ENCODE assay signal across 30 cellular contexts in genomic region chr3:155667988-155668387, GRCh38.
"Had no signal": no experiment of that assay in that cellular context is flagged by ENCODE, and none has a peak within 500 bp of the region (broad histone marks: within the 10 kb centered on the region; RNA-seq: fewer than 3 reads in every experiment).

No MANE protein-coding gene starts in this region.

- H3K4me3 ChIP-seq: ascending aorta, cardiac muscle cell had no signal

- H3K27me3 ChIP-seq: ascending aorta, cardiac muscle cell had no signal

- ATAC-seq: activated CD4-positive, alpha-beta T cell treated with anti-CD3 and anti-CD28 coated beads for 36 hours; activated CD4-positive, CD25-positive, alpha-beta regulatory T cell treated with anti-CD3 and anti-CD28 coated beads, Interleukin-2, amount 50 U/mL, for 24 hours; activated CD8-positive, alpha-beta memory T cell treated with anti-CD3 and anti-CD28 coated beads, Interleukin-2, amount 10 ng/mL, durations not matched to agents 7 days and 5 days; activated CD8-positive, alpha-beta T cell treated with anti-CD3 and anti-CD28 coated beads, Interleukin-2, amount 10 ng/mL, durations not matched to agents 7 days and 5 days; activated naive CD8-positive, alpha-beta T cell treated with anti-CD3 and anti-CD28 coated beads, Interleukin-2, amount 50 U/mL, for 24 hours; WTC11 had no signal

- H3K27ac ChIP-seq: ascending aorta, cardiac muscle cell, WERI-Rb-1 had no signal

- DNase-seq: activated CD4-positive, alpha-beta memory T cell treated with anti-CD3 and anti-CD28 coated beads, Interleukin-2, amount 10 ng/mL, durations not matched to agents 7 days and 5 days; activated CD4-positive, alpha-beta T cell treated with anti-CD3 and anti-CD28 coated beads for 1 hour; activated CD4-positive, alpha-beta T cell treated with anti-CD3 and anti-CD28 coated beads for 36 hours; activated CD4-positive, alpha-beta T cell treated with anti-CD3 and anti-CD28 coated beads for 48 hours; activated CD4-positive, alpha-beta T cell treated with anti-CD3 and anti-CD28 coated beads, Interleukin-2, amount 10 ng/mL, durations not matched to agents 7 days and 5 days; activated CD4-positive, alpha-beta T cell treated with anti-CD3 and anti-CD28 coated beads, Interleukin-2, amount 50 U/mL, for 48 hours; activated CD4-positive, CD25-positive, alpha-beta regulatory T cell; activated CD8-positive, alpha-beta memory T cell treated with anti-CD3 and anti-CD28 coated beads for 24 hours; activated CD8-positive, alpha-beta memory T cell treated with anti-CD3 and anti-CD28 coated beads, Interleukin-2, amount 10 ng/mL, durations not matched to agents 7 days and 5 days; activated CD8-positive, alpha-beta memory T cell treated with anti-CD3 and anti-CD28 coated beads, Interleukin-2, amount 50 U/mL, for 48 hours; activated CD8-positive, alpha-beta T cell treated with anti-CD3 and anti-CD28 coated beads, Interleukin-2, amount 10 ng/mL, durations not matched to agents 7 days and 5 days; activated effector memory CD4-positive, alpha-beta T cell treated with Interleukin-2 at 50 U/mL for 16 hours; activated gamma-delta T cell; activated naive CD4-positive, alpha-beta T cell treated with anti-CD3 and anti-CD28 coated beads, Interleukin-2, amount 10 ng/mL, durations not matched to agents 7 days and 5 days; activated naive CD4-positive, alpha-beta T cell treated with Interleukin-2 at 50 U/mL for 16 hours; activated naive CD8-positive, alpha-beta T cell treated with anti-CD3 and anti-CD28 coated beads, Interleukin-2, amount 10 ng/mL, durations not matched to agents 7 days and 5 days; activated naive CD8-positive, alpha-beta T cell treated with anti-CD3 and anti-CD28 coated beads, Interleukin-2, amount 50 U/mL, for 24 hours; activated T-cell treated with anti-CD3 and anti-CD28 coated beads, Interleukin-2, amount 50 U/mL, for 24 hours; activated T-cell treated with anti-CD3 and anti-CD28 coated beads, Interleukin-2, amount 50 U/mL, for 48 hours; amygdala; anterior cingulate cortex; central memory CD4-positive, alpha-beta T cell; T-helper 1 cell; T-helper 2 cell; T-helper 9 cell; WERI-Rb-1 had no signal

- H3K9me3 ChIP-seq: ascending aorta had no signal

- H3K4me1 ChIP-seq: ascending aorta had no signal

- H3K36me3 ChIP-seq: ascending aorta, cardiac muscle cell, WERI-Rb-1 had no signal
